Comparison of ENCODE assay signal across 15 cellular contexts in the genomic region with DNA sequence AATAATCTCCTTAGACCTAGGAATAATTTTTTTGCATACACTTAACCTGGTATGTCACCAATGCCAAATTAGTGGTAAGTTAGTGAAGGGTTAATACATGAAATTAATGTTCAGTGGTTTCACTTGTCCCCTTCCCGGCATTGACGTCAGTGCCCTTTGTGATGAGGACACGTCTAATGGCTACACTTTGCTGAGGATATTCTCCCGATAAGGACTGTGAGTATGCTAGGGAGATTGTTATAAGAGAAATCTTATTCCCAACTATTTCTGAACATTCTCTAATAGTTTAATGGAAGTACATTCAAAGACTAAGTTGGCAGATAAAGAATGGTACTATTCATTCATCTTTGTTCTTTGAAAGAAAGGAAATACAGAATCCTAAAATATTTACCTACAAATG.
DNase-seq lines count a peak whose midpoint lies in the region; TF ChIP-seq lines count a peak whose summit lies in the region.
"Had no signal": no experiment of that assay in that cellular context is flagged by ENCODE, and none has a peak within 500 bp of the region (broad histone marks: within the 10 kb centered on the region; RNA-seq: fewer than 3 reads in every experiment).

No MANE protein-coding gene starts in this region.

- H3K79me2 ChIP-seq in smooth muscle cell (ENCODE audit: low read depth): no peaks in the 10 kb centered on the region

- peak overlapping the region; percentile 66 for H3K9ac ChIP-seq in smooth muscle cell (ENCODE audit: low read depth)

- H3K27ac ChIP-seq in right atrium auricular region (peak overlapping the region; percentile 2 to 53), smooth muscle cell (ENCODE audit: low read depth) (peak overlapping the region; percentile 96), suprapubic skin (no peak overlapping the region)

- H3K4me2 ChIP-seq in smooth muscle cell: peak overlapping the region; percentile 46

- H4K20me1 ChIP-seq in smooth muscle cell (ENCODE audit: low read depth): no peaks in the 10 kb centered on the region

- H3K27me3 ChIP-seq in right atrium auricular region (no peaks in the 10 kb centered on the region), smooth muscle cell (ENCODE audit: low read depth) (no peaks in the 10 kb centered on the region), suprapubic skin (no peaks in the 10 kb centered on the region)

- no peak overlapping the region for H2AFZ ChIP-seq in smooth muscle cell (ENCODE audit: low read depth)

- no peak for TF ChIP-seq CTCF in cardiac fibroblast (IDR thresholded peaks at IDR 0.05; ENCODE audit: low read depth, low read length)
- no peak for TF ChIP-seq CTCF in right atrium auricular region (IDR thresholded peaks at IDR 0.05)
- TF ChIP-seq CTCF in smooth muscle cell (IDR thresholded peaks at IDR 0.05; ENCODE audit: borderline replicate concordance, insufficient read depth, poor library complexity, severe bottlenecking): no peak
- TF ChIP-seq CTCF in suprapubic skin (IDR thresholded peaks at IDR 0.05): no peak

- peak; percentile 48 for DNase-seq in NCI-H460 (ENCODE audit: extremely low read depth, low read depth)
- DNase-seq in cardiac fibroblast (ENCODE audit: low read depth in 2 of 2): peak; percentile 47 to 52
- DNase-seq in right atrium auricular region (ENCODE audit: low spot score): no peak
- DNase-seq in smooth muscle cell (lab: John Stamatoyannopoulos, UW; ENCODE audit: unreplicated experiment): no peak
- no peak for DNase-seq in erythroblast (lab: John Stamatoyannopoulos, UW)
- DNase-seq in central memory CD4-positive, alpha-beta T cell: no peak
- no peak for DNase-seq in suprapubic skin (ENCODE audit: low spot score in 2 of 2)
- DNase-seq: activated CD4-positive, alpha-beta T cell treated with anti-CD3 and anti-CD28 coated beads, Interleukin-2, amount 50 U/mL, for 1 hour; activated effector memory CD4-positive, alpha-beta T cell treated with Interleukin-2 at 50 U/mL for 16 hours; Caco-2; NCI-H1048; NCI-H774; stimulated activated CD4-positive, alpha-beta T cell treated with anti-CD3 and anti-CD28 coated beads, Interleukin-2, amount 100 ng/mL, for 48 hours; T-helper 17 cell had no signal

- no peak overlapping the region for H3K4me3 ChIP-seq in cardiac fibroblast (replicated peaks in 1 of 2; ENCODE audit: low read depth in 2 of 2, low read length in 2 of 2)
- no peak overlapping the region for H3K4me3 ChIP-seq in right atrium auricular region
- H3K4me3 ChIP-seq in smooth muscle cell: no peak overlapping the region
- H3K4me3 ChIP-seq in suprapubic skin: no peak overlapping the region
- H3K4me3 ChIP-seq: skin epidermis had no signal

- H3K9me3 ChIP-seq in right atrium auricular region: no peaks in the 10 kb centered on the region
- no peaks in the 10 kb centered on the region for H3K9me3 ChIP-seq in smooth muscle cell (replicated peaks; ENCODE audit: low read depth)
- H3K9me3 ChIP-seq in suprapubic skin: no peaks in the 10 kb centered on the region

- 55% methylated on average over 4 of the region's 4 CpGs for WGBS in smooth muscle cell (ENCODE audit: low lambda C conversion rate)
- WGBS in suprapubic skin: 53% methylated on average over 4 of the region's 4 CpGs

- peaks cover 15% of the 10 kb centered on the region for H3F3A ChIP-seq in smooth muscle cell (ENCODE audit: low read depth)

- TF ChIP-seq POLR2A in erythroblast (IDR thresholded peaks at IDR 0.05; ENCODE audit: low read length): no peak
- no peak for TF ChIP-seq POLR2A in suprapubic skin (IDR thresholded peaks at IDR 0.05)

- no peak for TF ChIP-seq EP300 in suprapubic skin (IDR thresholded peaks at IDR 0.05)

- peaks cover 24% of the 10 kb centered on the region for H3K36me3 ChIP-seq in right atrium auricular region
- no peaks in the 10 kb centered on the region for H3K36me3 ChIP-seq in smooth muscle cell (ENCODE audit: low read depth)
- H3K36me3 ChIP-seq in suprapubic skin: peaks cover 21% of the 10 kb centered on the region

- H3K4me1 ChIP-seq in right atrium auricular region (peaks cover 0 to 40% of the 10 kb centered on the region in 2 donors), smooth muscle cell (ENCODE audit: low read depth) (peaks cover 10% of the 10 kb centered on the region), suprapubic skin (no peaks in the 10 kb centered on the region)

Comparison
In these comparisons a context has a peak if more than half of its experiments do, and no peak if none do; other contexts are left out.
1. DNase-seq: peak in NCI-H460 (single experiment) and cardiac fibroblast (2 of 2); none in right atrium auricular region (single experiment), smooth muscle cell (single experiment), erythroblast (0 of 2), central memory CD4-positive, alpha-beta T cell (single experiment) and suprapubic skin (0 of 2).